In genomic region chr22:40668611-40669390, GRCh38 we compare ENCODE assay signal across 10 cellular contexts. TPM values are rescaled to one million over a fixed set of nuclear protein-coding genes. Genes with fewer than 3 reads are reported as not detected.
DNase-seq lines count a peak whose midpoint lies in the region; ATAC-seq, FAIRE-seq and TF ChIP-seq lines count a peak whose summit lies in the region.
"Had no signal": no experiment of that assay in that cellular context is flagged by ENCODE, and none has a peak within 500 bp of the region (broad histone marks: within the 10 kb centered on the region; RNA-seq: fewer than 3 reads in every experiment).

No MANE protein-coding gene starts in this region.

- no peaks in the 10 kb centered on the region for H3K36me3 ChIP-seq in HCT116 (ENCODE audit: control insufficient read depth in 1 of 2, insufficient read depth in 2 of 2, low read length in 2 of 2)
- no peaks in the 10 kb centered on the region for H3K36me3 ChIP-seq in kidney (ENCODE audit: control insufficient read depth in 1 of 2, insufficient read depth in 2 of 2, low read length in 2 of 2)

- peaks cover 5% of the 10 kb centered on the region for H3K9me3 Mint-ChIP-seq in activated naive CD8-positive, alpha-beta T cell treated with anti-CD3 and anti-CD28 coated beads, Interleukin-2, amount 50 U/mL, for 24 hours

- no peak overlapping the region for H3K4me3 Mint-ChIP-seq in activated naive CD8-positive, alpha-beta T cell treated with anti-CD3 and anti-CD28 coated beads, Interleukin-2, amount 50 U/mL, for 24 hours

- CTCF ChIA-PET in AG04449 (lab: Yijun Ruan, JAX) (interaction anchor here (1.3 kb wide), 2 partner anchors 14 to 231 kb away, joined by 3 to 6 read pairs; no protein-coding TSS in a partner anchor), HCT116 (lab: Charles Lee) (no interaction called here)

- TF ChIP-seq POLR2A in HCT116 (IDR thresholded peaks at IDR 0.05; ENCODE audit: borderline replicate concordance, extremely low read depth, insufficient read depth, insufficient read length), result no peak

- BruUV-seq in HCT116 (replicated peaks; lab: Mats Ljungman, UMichigan), result no TSS peak

- ATAC-seq in HCT116, result peak; percentile 59; the same call in 1 of the 2 replicates
- ATAC-seq in activated naive CD8-positive, alpha-beta T cell treated with anti-CD3 and anti-CD28 coated beads, Interleukin-2, amount 50 U/mL, for 24 hours, result peak; percentile 78

- FAIRE-seq in kidney (lab: Jason Lieb, UNC), result no peak

- TF ChIP-seq RAD21 in HCT116 (IDR thresholded peaks at IDR 0.05; ENCODE audit: low read depth), result no peak

- DNase-seq in AG04449 (ENCODE audit: low read depth, low spot score) (peak; percentile 77), HCT116 (ENCODE audit: low read depth, low spot score) (peak; percentile 31), kidney glomerular epithelial cell (lab: John Stamatoyannopoulos, UW) (peak; percentile 35), COLO668 (lab: John Stamatoyannopoulos, UW; ENCODE audit: unreplicated experiment) (no peak), NCI-H1092 (lab: John Stamatoyannopoulos, UW) (no peak), germinal center (ENCODE audit: low spot score) (no peak), kidney (no peak)
- DNase-seq in activated naive CD8-positive, alpha-beta T cell treated with anti-CD3 and anti-CD28 coated beads, Interleukin-2, amount 50 U/mL, for 24 hours, result no peak
- DNase-seq: GDM1, NCI-H2171 had no signal

- no peaks in the 10 kb centered on the region for H3K27me3 Mint-ChIP-seq in activated naive CD8-positive, alpha-beta T cell treated with anti-CD3 and anti-CD28 coated beads, Interleukin-2, amount 50 U/mL, for 24 hours

- RAD21 ChIA-PET in HCT116 (lab: Charles Lee; ENCODE audit: low non-redundant PET in 1 of 2, low total read pairs in 2 of 2, uncharacterized antibody in 2 of 2, unreplicated experiment in 2 of 2), result no interaction called here

- H3K4me2 ChIP-seq in HCT116 (ENCODE audit: low read length), result no peak overlapping the region

- H3K27ac Mint-ChIP-seq in activated naive CD8-positive, alpha-beta T cell treated with anti-CD3 and anti-CD28 coated beads, Interleukin-2, amount 50 U/mL, for 24 hours, result peak overlapping the region; percentile 74

- POLR2A ChIA-PET in AG04449 (lab: Yijun Ruan, JAX), result no interaction called here
- POLR2A ChIA-PET in HCT116 (lab: Charles Lee), result interaction anchor here (1.9 kb wide), 1 partner anchor 17 kb away, joined by 5 read pairs; no protein-coding TSS in a partner anchor

- peaks cover 21% of the 10 kb centered on the region for H3K4me1 Mint-ChIP-seq in activated naive CD8-positive, alpha-beta T cell treated with anti-CD3 and anti-CD28 coated beads, Interleukin-2, amount 50 U/mL, for 24 hours

- H3K9ac ChIP-seq in HCT116 (ENCODE audit: low read length) (no peak overlapping the region), kidney (ENCODE audit: low read length in 2 of 2) (no peak overlapping the region)

- H3K27me3 ChIP-seq in HCT116 (ENCODE audit: insufficient read depth, low read length), result no peaks in the 10 kb centered on the region

- intact Hi-C loops in HCT116 (cut with micrococcal nuclease), result no loop called here
- intact Hi-C loops in kidney (cut with DNase I), result no loop called here

- H4K20me1 ChIP-seq in HCT116 (ENCODE audit: insufficient read depth), result no peaks in the 10 kb centered on the region

- H3K4me1 ChIP-seq in HCT116 (ENCODE audit: control insufficient read depth in 1 of 2, insufficient read depth in 2 of 2, low read length in 2 of 2) (peaks cover 0 to 10% of the 10 kb centered on the region in 2 experiments; a peak in 2 of 4 replicates), kidney (ENCODE audit: control insufficient read depth in 1 of 2, insufficient read depth in 1 of 2, low read depth in 1 of 2, low read length in 2 of 2) (no peaks in the 10 kb centered on the region)

- H3K9me3 ChIP-seq in HCT116 (ENCODE audit: control insufficient read depth in 1 of 2, insufficient read depth in 1 of 2, low read depth in 1 of 2, low read length in 2 of 2), result no peaks in the 10 kb centered on the region
- H3K9me3 ChIP-seq in kidney (ENCODE audit: control insufficient read depth in 1 of 2, low read length in 2 of 2), result peaks cover 0 to 5% of the 10 kb centered on the region in 2 donors

- peaks cover 3% of the 10 kb centered on the region for H3K36me3 Mint-ChIP-seq in activated naive CD8-positive, alpha-beta T cell treated with anti-CD3 and anti-CD28 coated beads, Interleukin-2, amount 50 U/mL, for 24 hours (ENCODE audit: low read depth)

- H3K79me2 ChIP-seq in HCT116 (ENCODE audit: insufficient read depth, low read length), result no peaks in the 10 kb centered on the region

- no peaks in the 10 kb centered on the region for H3K9me2 ChIP-seq in HCT116 (ENCODE audit: insufficient read depth)

- no peak overlapping the region for H3K4me3 ChIP-seq in AG04449 (ENCODE audit: low read depth, low read length)
- no peak overlapping the region for H3K4me3 ChIP-seq in HCT116 (replicated peaks in 1 of 2; ENCODE audit: low read depth in 1 of 2, low read length in 2 of 2)
- H3K4me3 ChIP-seq in kidney (ENCODE audit: low read length in 2 of 2), result no peak overlapping the region

- peak overlapping the region; percentile 1 for H2AFZ ChIP-seq in HCT116 (ENCODE audit: low read depth, low read length, poor library complexity, severe bottlenecking)

- no peak for TF ChIP-seq CTCF in AG04449 (IDR thresholded peaks at IDR 0.05; ENCODE audit: insufficient read depth, low read length, missing control alignments)
- TF ChIP-seq CTCF in HCT116 (IDR thresholded peaks at IDR 0.05 in 2 of 3, conservative IDR thresholded peaks at IDR 0.05 in 1 of 3; ENCODE audit: borderline replicate concordance in 1 of 3, insufficient read depth in 1 of 3, low read depth in 2 of 3, low read length in 2 of 3), result no peak
- no peak for TF ChIP-seq CTCF in kidney (IDR thresholded peaks at IDR 0.05; ENCODE audit: borderline replicate concordance, extremely low read depth, insufficient read depth)

- no peak overlapping the region for H3K27ac ChIP-seq in HCT116 (ENCODE audit: low read depth, low read length)
- no peak overlapping the region for H3K27ac ChIP-seq in kidney (ENCODE audit: low read depth in 2 of 2, low read length in 2 of 2)

TF ChIP-seq in HCT116, 20 proteins besides CTCF, POLR2A, EP300 and RAD21:
- no peak; the same call in 1 of the 2 replicates for TF ChIP-seq FOSL1 (IDR thresholded peaks at IDR 0.05; ENCODE audit: low read depth)
- TF ChIP-seq ATF3 (IDR thresholded peaks at IDR 0.05), result no peak
- peak; percentile 41; the same call in 1 of the 2 replicates for TF ChIP-seq CBX3 (IDR thresholded peaks at IDR 0.05; ENCODE audit: low read depth)
- TF ChIP-seq ELF1 (IDR thresholded peaks at IDR 0.05; ENCODE audit: borderline replicate concordance, low read depth), result no peak
- TF ChIP-seq EZH2phosphoT487 (IDR thresholded peaks at IDR 0.05; ENCODE audit: borderline replicate concordance), result no peak
- no peak for TF ChIP-seq POLR2AphosphoS5 (IDR thresholded peaks at IDR 0.05; ENCODE audit: low read depth, low read length)
- no peak for TF ChIP-seq SRF (IDR thresholded peaks at IDR 0.05; ENCODE audit: low read depth)
- 0 out of 2 replicates have a peak, but pooled peaks have one; percentile 12 for TF ChIP-seq JUND (IDR thresholded peaks at IDR 0.05)
- peak; percentile 11; the same call in 1 of the 2 replicates for TF ChIP-seq SP1 (IDR thresholded peaks at IDR 0.05; ENCODE audit: low read depth)
- 0 out of 2 replicates have a peak, but pooled peaks have one; percentile 14 for TF ChIP-seq MAX (IDR thresholded peaks at IDR 0.05)
- no peak for TF ChIP-seq CEBPB (IDR thresholded peaks at IDR 0.05; ENCODE audit: low read depth)

RNA-seq across cellular contexts. Expression of gene MCHR1, which starts 10.5 kb away (rescaled TPM):
- total RNA-seq in HCT116 (2021; ENCODE audit: unreplicated experiment), result not detected
- not detected in 2 replicates for polyA plus RNA-seq in HCT116 (2012)
- total RNA-seq in kidney, result not detected
- polyA plus RNA-seq in kidney (ENCODE audit: insufficient read depth, low read depth, low replicate concordance), result not detected

RNA-seq across cellular contexts. Expression of gene MRTFA, which starts 32.3 kb away (rescaled TPM):
- total RNA-seq in HCT116 (2021; ENCODE audit: unreplicated experiment) (28.0 TPM), kidney (59.9 TPM)
- 18.2 and 21.1 TPM in 2 replicates for polyA plus RNA-seq in HCT116 (2012)
- polyA plus RNA-seq in kidney (ENCODE audit: insufficient read depth, low read depth, low replicate concordance), result 12.5 TPM

Comparison
In these comparisons a context has a peak if more than half of its experiments do, and no peak if none do; other contexts are left out.
1. DNase-seq: peak in AG04449 (single experiment), HCT116 (single experiment) and kidney glomerular epithelial cell (single experiment); none in activated naive CD8-positive, alpha-beta T cell treated with anti-CD3 and anti-CD28 coated beads, Interleukin-2, amount 50 U/mL, for 24 hours (single experiment), COLO668 (single experiment), NCI-H1092 (single experiment), germinal center (single experiment) and kidney (single experiment).